ENCODE assay signal across 8 cellular contexts in genomic region chr11:32385998-32386397, GRCh38. TPM values are rescaled to one million over a fixed set of nuclear protein-coding genes. Genes with fewer than 3 reads are reported as not detected.
DNase-seq lines count a peak whose midpoint lies in the region; ATAC-seq and TF ChIP-seq lines count a peak whose summit lies in the region.

No MANE protein-coding gene starts in this region.

- ATAC-seq in left lobe of liver (peak; percentile 73), GM18861 (IDR thresholded peaks at IDR 0.05; ENCODE audit: unreplicated experiment) (no peak), GM19324 (IDR thresholded peaks at IDR 0.05; ENCODE audit: low FRiP score, unreplicated experiment) (no peak)

- no peak overlapping the region for H3K4me3 ChIP-seq in WI38 (ENCODE audit: low read depth, low read length)

- DNase-seq in COLO668 (lab: John Stamatoyannopoulos, UW; ENCODE audit: unreplicated experiment) = peak; percentile 2
- peak; percentile 57 for DNase-seq in HPDE6-E6E7 (ENCODE audit: extremely low spot score)
- DNase-seq in left lobe of liver (ENCODE audit: low spot score) = no peak
- DNase-seq in NCI-H1930 (lab: John Stamatoyannopoulos, UW) = no peak
- DNase-seq in NCI-H1048 (lab: John Stamatoyannopoulos, UW) = no peak

- 0 out of 2 replicates have a peak, but pooled peaks have one; percentile 15 for TF ChIP-seq CTCF in WI38 (IDR thresholded peaks at IDR 0.05; ENCODE audit: low read depth, low read length)

RNA-seq across cellular contexts. Expression of gene WT1, which starts 49.3 kb away (rescaled TPM):
- not detected for total RNA-seq in left lobe of liver

Comparison
In these comparisons a context has a peak if more than half of its experiments do, and no peak if none do; other contexts are left out.
1. DNase-seq: peak in COLO668 (single experiment) and HPDE6-E6E7 (single experiment); none in left lobe of liver (single experiment), NCI-H1930 (0 of 2) and NCI-H1048 (single experiment).